In the genomic region with DNA sequence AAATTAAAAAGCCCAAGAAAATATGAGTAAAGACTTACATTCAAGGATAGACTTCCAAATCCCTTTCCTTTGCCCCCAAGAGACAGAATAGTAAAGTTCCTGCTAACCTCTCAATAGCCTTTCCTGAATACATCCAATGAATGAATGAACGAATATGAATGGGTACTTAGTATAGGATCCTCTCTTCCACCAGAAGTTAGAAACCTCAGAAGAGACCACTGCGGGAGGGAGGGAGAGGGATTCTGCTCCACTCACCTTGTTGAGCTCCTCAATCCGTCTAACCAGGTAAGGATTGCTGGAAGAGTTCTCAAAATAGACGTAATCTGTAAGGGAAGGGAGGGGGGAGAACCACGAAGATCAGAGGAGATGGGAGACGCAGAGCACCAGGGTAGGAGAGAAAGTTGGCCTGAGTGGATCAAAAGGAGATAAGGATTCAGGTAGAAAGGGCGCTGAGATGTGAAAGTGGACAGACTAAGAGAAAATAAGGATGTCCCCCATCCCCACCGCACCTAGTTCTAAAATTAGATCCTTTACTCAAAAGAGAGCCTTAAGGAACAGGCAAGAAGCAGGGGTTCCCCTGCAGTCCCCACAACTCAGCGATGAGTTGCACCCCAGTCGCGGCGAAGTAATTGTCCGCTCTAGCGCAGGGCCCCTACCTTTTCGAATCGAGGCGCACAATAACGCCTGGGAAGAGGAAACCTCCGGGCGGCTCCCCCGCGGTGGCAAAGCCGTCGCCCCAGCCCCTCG, we compare ENCODE assay signal across 1 cellular context.
TF ChIP-seq lines count a peak whose summit lies in the region.

No MANE protein-coding gene starts in this region.

TF ChIP-seq in HEK293, 187 proteins besides CTCF, POLR2A, EP300 and RAD21 (continued from another document):
- no peak for TF ChIP-seq ZNF707 (tag by site-specific recombination; IDR thresholded peaks at IDR 0.05)
- no peak for TF ChIP-seq ZNF2 (tag by site-specific recombination; IDR thresholded peaks at IDR 0.05)
- no peak for TF ChIP-seq ZNF658 (tag by site-specific recombination; IDR thresholded peaks at IDR 0.05)
- TF ChIP-seq ZFP69B (tag by site-specific recombination; IDR thresholded peaks at IDR 0.05): no peak
- TF ChIP-seq, protein P1, sequence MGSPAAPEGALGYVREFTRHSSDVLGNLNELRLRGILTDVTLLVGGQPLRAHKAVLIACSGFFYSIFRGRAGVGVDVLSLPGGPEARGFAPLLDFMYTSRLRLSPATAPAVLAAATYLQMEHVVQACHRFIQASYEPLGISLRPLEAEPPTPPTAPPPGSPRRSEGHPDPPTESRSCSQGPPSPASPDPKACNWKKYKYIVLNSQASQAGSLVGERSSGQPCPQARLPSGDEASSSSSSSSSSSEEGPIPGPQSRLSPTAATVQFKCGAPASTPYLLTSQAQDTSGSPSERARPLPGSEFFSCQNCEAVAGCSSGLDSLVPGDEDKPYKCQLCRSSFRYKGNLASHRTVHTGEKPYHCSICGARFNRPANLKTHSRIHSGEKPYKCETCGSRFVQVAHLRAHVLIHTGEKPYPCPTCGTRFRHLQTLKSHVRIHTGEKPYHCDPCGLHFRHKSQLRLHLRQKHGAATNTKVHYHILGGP (tag by site-specific recombination; IDR thresholded peaks at IDR 0.05): no peak
- TF ChIP-seq ZBTB20 (tag by site-specific recombination; IDR thresholded peaks at IDR 0.05): no peak
- TF ChIP-seq, protein P2, sequence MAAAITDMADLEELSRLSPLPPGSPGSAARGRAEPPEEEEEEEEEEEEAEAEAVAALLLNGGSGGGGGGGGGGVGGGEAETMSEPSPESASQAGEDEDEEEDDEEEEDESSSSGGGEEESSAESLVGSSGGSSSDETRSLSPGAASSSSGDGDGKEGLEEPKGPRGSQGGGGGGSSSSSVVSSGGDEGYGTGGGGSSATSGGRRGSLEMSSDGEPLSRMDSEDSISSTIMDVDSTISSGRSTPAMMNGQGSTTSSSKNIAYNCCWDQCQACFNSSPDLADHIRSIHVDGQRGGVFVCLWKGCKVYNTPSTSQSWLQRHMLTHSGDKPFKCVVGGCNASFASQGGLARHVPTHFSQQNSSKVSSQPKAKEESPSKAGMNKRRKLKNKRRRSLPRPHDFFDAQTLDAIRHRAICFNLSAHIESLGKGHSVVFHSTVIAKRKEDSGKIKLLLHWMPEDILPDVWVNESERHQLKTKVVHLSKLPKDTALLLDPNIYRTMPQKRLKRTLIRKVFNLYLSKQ (tag by site-specific recombination; IDR thresholded peaks at IDR 0.05; ENCODE audit: borderline replicate concordance): no peak
- TF ChIP-seq, protein P3, sequence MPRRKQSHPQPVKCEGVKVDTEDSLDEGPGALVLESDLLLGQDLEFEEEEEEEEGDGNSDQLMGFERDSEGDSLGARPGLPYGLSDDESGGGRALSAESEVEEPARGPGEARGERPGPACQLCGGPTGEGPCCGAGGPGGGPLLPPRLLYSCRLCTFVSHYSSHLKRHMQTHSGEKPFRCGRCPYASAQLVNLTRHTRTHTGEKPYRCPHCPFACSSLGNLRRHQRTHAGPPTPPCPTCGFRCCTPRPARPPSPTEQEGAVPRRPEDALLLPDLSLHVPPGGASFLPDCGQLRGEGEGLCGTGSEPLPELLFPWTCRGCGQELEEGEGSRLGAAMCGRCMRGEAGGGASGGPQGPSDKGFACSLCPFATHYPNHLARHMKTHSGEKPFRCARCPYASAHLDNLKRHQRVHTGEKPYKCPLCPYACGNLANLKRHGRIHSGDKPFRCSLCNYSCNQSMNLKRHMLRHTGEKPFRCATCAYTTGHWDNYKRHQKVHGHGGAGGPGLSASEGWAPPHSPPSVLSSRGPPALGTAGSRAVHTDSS (tag by site-specific recombination; IDR thresholded peaks at IDR 0.05): no peak
- TF ChIP-seq SETDB1 (IDR thresholded peaks at IDR 0.05; ENCODE audit: insufficient read length, low read length): no peak
- TF ChIP-seq, protein P4, sequence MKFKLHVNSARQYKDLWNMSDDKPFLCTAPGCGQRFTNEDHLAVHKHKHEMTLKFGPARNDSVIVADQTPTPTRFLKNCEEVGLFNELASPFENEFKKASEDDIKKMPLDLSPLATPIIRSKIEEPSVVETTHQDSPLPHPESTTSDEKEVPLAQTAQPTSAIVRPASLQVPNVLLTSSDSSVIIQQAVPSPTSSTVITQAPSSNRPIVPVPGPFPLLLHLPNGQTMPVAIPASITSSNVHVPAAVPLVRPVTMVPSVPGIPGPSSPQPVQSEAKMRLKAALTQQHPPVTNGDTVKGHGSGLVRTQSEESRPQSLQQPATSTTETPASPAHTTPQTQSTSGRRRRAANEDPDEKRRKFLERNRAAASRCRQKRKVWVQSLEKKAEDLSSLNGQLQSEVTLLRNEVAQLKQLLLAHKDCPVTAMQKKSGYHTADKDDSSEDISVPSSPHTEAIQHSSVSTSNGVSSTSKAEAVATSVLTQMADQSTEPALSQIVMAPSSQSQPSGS (tag by site-specific recombination; IDR thresholded peaks at IDR 0.05; ENCODE audit: low read depth): no peak
- no peak for TF ChIP-seq ZBTB21 (tag by site-specific recombination; IDR thresholded peaks at IDR 0.05)
